ENCODE assay signal across 9 cellular contexts in genomic region chr2:105795575-105795934, GRCh38. TPM values are rescaled to one million over a fixed set of nuclear protein-coding genes. Genes with fewer than 3 reads are reported as not detected.
DNase-seq lines count a peak whose midpoint lies in the region; ATAC-seq and TF ChIP-seq lines count a peak whose summit lies in the region.
"Had no signal": no experiment of that assay in that cellular context is flagged by ENCODE, and none has a peak within 500 bp of the region (broad histone marks: within the 10 kb centered on the region; RNA-seq: fewer than 3 reads in every experiment).

No MANE protein-coding gene starts in this region.

- H3K27me3 Mint-ChIP-seq in stimulated activated naive CD8-positive, alpha-beta T cell treated with anti-CD3 and anti-CD28 coated beads, Interleukin-15, amount 100 ng/mL, for 72 hours: no peaks in the 10 kb centered on the region

- H3K4me3 Mint-ChIP-seq in stimulated activated naive CD8-positive, alpha-beta T cell treated with anti-CD3 and anti-CD28 coated beads, Interleukin-15, amount 100 ng/mL, for 72 hours: peak overlapping the region; percentile 68 to 80

- DNase-seq in activated effector memory CD4-positive, alpha-beta T cell treated with anti-CD3 and anti-CD28 coated beads, Interleukin-2, amount 50 U/mL, for 16 hours: peak; percentile 76
- no peak for DNase-seq in activated effector memory CD4-positive, alpha-beta T cell treated with Interleukin-2 at 50 U/mL for 16 hours
- no peak for DNase-seq in Peyer's patch
- DNase-seq in dermis blood vessel endothelial cell: peak; percentile 32
- no peak for DNase-seq in stimulated activated naive CD8-positive, alpha-beta T cell treated with anti-CD3 and anti-CD28 coated beads, Interleukin-15, amount 100 ng/mL, for 72 hours
- no peak for DNase-seq in LoVo (ENCODE audit: low spot score)

- no peaks in the 10 kb centered on the region for H3K9me3 ChIP-seq in Peyer's patch

- H3K4me3 ChIP-seq in Peyer's patch: no peak overlapping the region

- peak overlapping the region; percentile 33 to 86 (median 67) for H3K27ac ChIP-seq in Peyer's patch

- H3K9me3 Mint-ChIP-seq in stimulated activated naive CD8-positive, alpha-beta T cell treated with anti-CD3 and anti-CD28 coated beads, Interleukin-15, amount 100 ng/mL, for 72 hours: no peaks in the 10 kb centered on the region

- peaks cover 4 to 81% (median 33%) of the 10 kb centered on the region in 4 donors for H3K4me1 ChIP-seq in Peyer's patch

- no peak for TF ChIP-seq CTCF in Peyer's patch (IDR thresholded peaks at IDR 0.05)

- peak overlapping the region; percentile 55 to 99 for H3K27ac Mint-ChIP-seq in stimulated activated naive CD8-positive, alpha-beta T cell treated with anti-CD3 and anti-CD28 coated beads, Interleukin-15, amount 100 ng/mL, for 72 hours

- no peaks in the 10 kb centered on the region for H3K36me3 ChIP-seq in Peyer's patch

- no peak for TF ChIP-seq POLR2A in Peyer's patch (IDR thresholded peaks at IDR 0.05)

- H3K4me1 Mint-ChIP-seq in stimulated activated naive CD8-positive, alpha-beta T cell treated with anti-CD3 and anti-CD28 coated beads, Interleukin-15, amount 100 ng/mL, for 72 hours: peaks cover 97% of the 10 kb centered on the region

- no peaks in the 10 kb centered on the region for H3K27me3 ChIP-seq in Peyer's patch

- no peak for ATAC-seq in stimulated activated naive CD8-positive, alpha-beta T cell treated with anti-CD3 and anti-CD28 coated beads, Interleukin-15, amount 100 ng/mL, for 72 hours
- ATAC-seq in GM21528 (IDR thresholded peaks at IDR 0.05; ENCODE audit: low FRiP score, unreplicated experiment) (no peak), GM18858 (IDR thresholded peaks at IDR 0.05; ENCODE audit: unreplicated experiment) (no peak)
- ATAC-seq: Panc1 had no signal

RNA-seq across cellular contexts. Expression of gene NCK2, which starts 50.8 kb away (rescaled TPM):
- 10 to 100 TPM; 58.6 to 94.5 (median 85.8) TPM for total RNA-seq in Peyer's patch
- 51.1 and 51.6 TPM in 2 replicates for total RNA-seq in dermis blood vessel endothelial cell

Comparison
In these comparisons a context has a peak if more than half of its experiments do, and no peak if none do; other contexts are left out.
1. DNase-seq: peak in activated effector memory CD4-positive, alpha-beta T cell treated with anti-CD3 and anti-CD28 coated beads, Interleukin-2, amount 50 U/mL, for 16 hours (single experiment) and dermis blood vessel endothelial cell (single experiment); none in activated effector memory CD4-positive, alpha-beta T cell treated with Interleukin-2 at 50 U/mL for 16 hours (single experiment), Peyer's patch (0 of 3), stimulated activated naive CD8-positive, alpha-beta T cell treated with anti-CD3 and anti-CD28 coated beads, Interleukin-15, amount 100 ng/mL, for 72 hours (0 of 2) and LoVo (single experiment).